8 cellular contexts compared by ENCODE assay signal in genomic region chr18:5237083-5237722, GRCh38. TPM values are rescaled to one million over a fixed set of nuclear protein-coding genes. Genes with fewer than 3 reads are reported as not detected.
DNase-seq lines count a peak whose midpoint lies in the region; ATAC-seq and TF ChIP-seq lines count a peak whose summit lies in the region.

No MANE protein-coding gene starts in this region.

- H4K20me1 ChIP-seq in GM23248 (ENCODE audit: insufficient read depth) (no peaks in the 10 kb centered on the region), Loucy (ENCODE audit: insufficient read depth, low read length, poor library complexity, severe bottlenecking) (no peaks in the 10 kb centered on the region)

- H3K9me2 ChIP-seq in GM23248 (ENCODE audit: insufficient read depth) (no peaks in the 10 kb centered on the region), Loucy (replicated peaks; ENCODE audit: low read depth, low read length) (no peaks in the 10 kb centered on the region)

- H3K27me3 ChIP-seq in GM23248 (replicated peaks; ENCODE audit: insufficient read depth) (no peaks in the 10 kb centered on the region), Loucy (ENCODE audit: insufficient read depth, low read length, poor library complexity, severe bottlenecking) (peaks cover 8% of the 10 kb centered on the region)

- peak; percentile 66 for ATAC-seq in left ventricle myocardium superior
- ATAC-seq in sciatic nerve: peak; percentile 66

- DNase-seq in T-helper 1 cell (no peak), GM23248 (peak; percentile 34), left ventricle myocardium superior (no peak), sciatic nerve (ENCODE audit: low spot score) (peak; percentile 60), OCI-M2 (lab: John Stamatoyannopoulos, UW; ENCODE audit: unreplicated experiment) (no peak)

- H3K79me2 ChIP-seq in GM23248 (ENCODE audit: insufficient read depth) (peaks cover 33% of the 10 kb centered on the region), Loucy (ENCODE audit: insufficient read depth, low read length) (no peaks in the 10 kb centered on the region)

- intact Hi-C loops in left ventricle myocardium superior (cut with micrococcal nuclease) (no loop called here), sciatic nerve (cut with DNase I) (no loop called here)

- H3K4me1 Mint-ChIP-seq in T-helper 1 cell treated with Interleukin-12 subunit alpha and Interleukin-12 subunit beta and Interleukin-4 antibody, amounts not matched to agents 30 μg/mL and 1 μg/mL, for 36 hours (ENCODE audit: low read depth): peaks cover 34% of the 10 kb centered on the region
- H3K4me1 Mint-ChIP-seq in activated naive CD4-positive, alpha-beta T cell treated with anti-CD3 and anti-CD28 coated beads, Interleukin-2, amount 50 U/mL, for 24 hours: peaks cover 39% of the 10 kb centered on the region

- peaks cover 20% of the 10 kb centered on the region for H3K4me1 ChIP-seq in GM23248 (ENCODE audit: insufficient read depth)
- no peaks in the 10 kb centered on the region for H3K4me1 ChIP-seq in Loucy (ENCODE audit: insufficient read depth, low read length, poor library complexity, severe bottlenecking)

- peaks cover 18% of the 10 kb centered on the region for H3K36me3 Mint-ChIP-seq in T-helper 1 cell treated with Interleukin-12 subunit alpha and Interleukin-12 subunit beta and Interleukin-4 antibody, amounts not matched to agents 30 μg/mL and 1 μg/mL, for 36 hours (ENCODE audit: low read depth)
- peaks cover 19% of the 10 kb centered on the region for H3K36me3 Mint-ChIP-seq in activated naive CD4-positive, alpha-beta T cell treated with anti-CD3 and anti-CD28 coated beads, Interleukin-2, amount 50 U/mL, for 24 hours

- 3 to 5% methylated on average over 23 of the region's 23 CpGs for WGBS in GM23248 (ENCODE audit: low coverage in 1 of 2, low lambda C conversion rate in 2 of 2, missing lambda C conversion rate in 2 of 2), 2 experiments

- H3K9ac ChIP-seq in GM23248 (peak overlapping the region; percentile 94), Loucy (ENCODE audit: low read depth, low read length, poor library complexity, severe bottlenecking) (peak overlapping the region; percentile 74)

- H3K4me3 ChIP-seq in GM23248: peak overlapping the region; percentile 91
- peak overlapping the region; percentile 79 for H3K4me3 ChIP-seq in Loucy (ENCODE audit: low read length, poor library complexity, severe bottlenecking)

- H3K27ac Mint-ChIP-seq in T-helper 1 cell treated with Interleukin-12 subunit alpha and Interleukin-12 subunit beta and Interleukin-4 antibody, amounts not matched to agents 30 μg/mL and 1 μg/mL, for 36 hours: peak overlapping the region; percentile 98
- H3K27ac Mint-ChIP-seq in activated naive CD4-positive, alpha-beta T cell treated with anti-CD3 and anti-CD28 coated beads, Interleukin-2, amount 50 U/mL, for 24 hours: peak overlapping the region; percentile 98

- in situ Hi-C loops in GM23248 (cut with MboI): no loop called here

- H3K36me3 ChIP-seq in GM23248 (ENCODE audit: low read depth): no peaks in the 10 kb centered on the region
- no peaks in the 10 kb centered on the region for H3K36me3 ChIP-seq in Loucy (ENCODE audit: insufficient read depth, low read length)

- H3K4me2 ChIP-seq in GM23248 (ENCODE audit: unreplicated experiment) (peak overlapping the region; percentile 97), Loucy (ENCODE audit: low read depth, low read length, poor library complexity, severe bottlenecking) (peak overlapping the region; percentile 77)

- peak overlapping the region; percentile 97 for H3K4me3 Mint-ChIP-seq in T-helper 1 cell treated with Interleukin-12 subunit alpha and Interleukin-12 subunit beta and Interleukin-4 antibody, amounts not matched to agents 30 μg/mL and 1 μg/mL, for 36 hours
- peak overlapping the region; percentile 95 for H3K4me3 Mint-ChIP-seq in activated naive CD4-positive, alpha-beta T cell treated with anti-CD3 and anti-CD28 coated beads, Interleukin-2, amount 50 U/mL, for 24 hours

- no peaks in the 10 kb centered on the region for H3K9me3 ChIP-seq in GM23248 (ENCODE audit: low read depth)
- no peaks in the 10 kb centered on the region for H3K9me3 ChIP-seq in Loucy (ENCODE audit: insufficient read depth, low read depth, low read length)

- H2AFZ ChIP-seq in GM23248: peak overlapping the region; percentile 97
- peak overlapping the region; percentile 75 for H2AFZ ChIP-seq in Loucy (ENCODE audit: low read length)

- TF ChIP-seq CTCF in Loucy (conservative IDR thresholded peaks at IDR 0.05; ENCODE audit: low read length): no peak

- H3K9me3 Mint-ChIP-seq in T-helper 1 cell treated with Interleukin-12 subunit alpha and Interleukin-12 subunit beta and Interleukin-4 antibody, amounts not matched to agents 30 μg/mL and 1 μg/mL, for 36 hours: no peaks in the 10 kb centered on the region
- peaks cover 8% of the 10 kb centered on the region for H3K9me3 Mint-ChIP-seq in activated naive CD4-positive, alpha-beta T cell treated with anti-CD3 and anti-CD28 coated beads, Interleukin-2, amount 50 U/mL, for 24 hours

- H3F3A ChIP-seq in GM23248 (ENCODE audit: insufficient read depth) (peaks cover 8% of the 10 kb centered on the region; the same call in 1 of the 2 replicates), Loucy (ENCODE audit: low read depth) (no peaks in the 10 kb centered on the region)

- H3K27me3 Mint-ChIP-seq in T-helper 1 cell treated with Interleukin-12 subunit alpha and Interleukin-12 subunit beta and Interleukin-4 antibody, amounts not matched to agents 30 μg/mL and 1 μg/mL, for 36 hours (ENCODE audit: low read depth): peaks cover 11% of the 10 kb centered on the region
- H3K27me3 Mint-ChIP-seq in activated naive CD4-positive, alpha-beta T cell treated with anti-CD3 and anti-CD28 coated beads, Interleukin-2, amount 50 U/mL, for 24 hours: no peaks in the 10 kb centered on the region

- peak overlapping the region; percentile 98 for H3K27ac ChIP-seq in GM23248

RNA-seq across cellular contexts. Expression of gene AKAIN1, which starts 40.1 kb away (rescaled TPM):
- not detected in 2 replicates for total RNA-seq in GM23248 (2014; rRNA removed; shearing (Covaris generic))
- polyA plus RNA-seq in GM23248 (2016; fragmentation: Nextera tagmentation; extraction: Ambion mirVana): not detected in 2 replicates
- total RNA-seq in left ventricle myocardium superior: not detected
- not detected for total RNA-seq in sciatic nerve

RNA-seq across cellular contexts. Expression of gene ZBTB14, which starts 58.3 kb away (rescaled TPM):
- total RNA-seq in GM23248 (2014; rRNA removed; shearing (Covaris generic)): 9.5 and 10.6 TPM in 2 replicates
- 8.3 and 9.6 TPM in 2 replicates for polyA plus RNA-seq in GM23248 (2016; fragmentation: Nextera tagmentation; extraction: Ambion mirVana)
- total RNA-seq in left ventricle myocardium superior (8.5 TPM), sciatic nerve (16.7 TPM)

Comparison
In these comparisons a context has a peak if more than half of its experiments do, and no peak if none do; other contexts are left out.
1. DNase-seq: peak in GM23248 (single experiment) and sciatic nerve (single experiment); none in T-helper 1 cell (0 of 5), left ventricle myocardium superior (single experiment) and OCI-M2 (single experiment).